Comparison of ENCODE assay signal across 10 cellular contexts in the genomic region with DNA sequence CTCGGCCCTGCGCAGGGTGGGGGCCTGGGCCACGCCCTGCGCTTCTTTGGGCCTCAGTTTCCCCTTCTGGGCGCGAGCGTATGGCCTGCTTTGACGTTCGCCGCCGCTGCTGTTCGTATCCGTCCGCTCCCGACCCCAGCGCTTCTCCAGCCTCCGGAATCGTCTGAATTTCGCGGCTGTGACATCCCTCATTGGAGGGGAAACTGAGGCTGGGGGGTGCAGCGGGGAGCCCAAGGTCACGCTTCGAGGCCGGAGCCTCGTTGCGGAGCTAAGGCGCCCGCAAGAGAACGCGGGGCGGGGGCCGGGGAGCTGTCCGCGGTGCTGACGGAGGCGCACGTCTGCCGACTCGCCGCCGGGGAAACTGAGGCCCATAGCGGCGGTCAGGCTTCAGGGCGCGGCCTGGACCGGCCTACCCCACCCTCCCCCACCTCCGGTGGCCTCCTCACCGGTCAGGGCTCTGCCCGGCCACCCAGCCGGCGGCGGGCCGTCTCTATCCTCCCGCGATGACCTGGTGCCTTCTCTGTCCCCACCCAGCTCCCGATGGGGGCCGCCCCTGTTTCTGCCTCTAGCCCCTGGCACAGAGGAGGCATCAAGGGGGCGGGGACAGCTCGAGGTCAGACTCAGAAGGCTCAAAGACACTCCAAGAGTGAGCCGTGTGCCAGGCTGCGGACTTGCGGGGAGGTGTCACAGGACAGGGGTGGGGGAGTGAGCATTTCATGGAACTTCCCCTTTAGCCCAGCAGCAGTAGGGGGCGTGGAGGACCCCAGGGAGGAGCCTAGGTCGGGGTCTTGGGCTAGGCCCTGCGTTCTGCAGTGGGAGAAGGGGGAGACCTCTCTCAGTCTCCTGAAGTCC.
DNase-seq lines count a peak whose midpoint lies in the region; ATAC-seq and TF ChIP-seq lines count a peak whose summit lies in the region.
"Had no signal": no experiment of that assay in that cellular context is flagged by ENCODE, and none has a peak within 500 bp of the region (broad histone marks: within the 10 kb centered on the region; RNA-seq: fewer than 3 reads in every experiment).

No MANE protein-coding gene starts in this region.

- H3K27ac ChIP-seq in caudate nucleus (ENCODE audit: low read depth, low read length) = peak overlapping the region; percentile 52
- H3K27ac ChIP-seq: C4-2B, right lobe of liver had no signal

- peak overlapping the region; percentile 73 to 78 (median 76) for H3K4me3 Mint-ChIP-seq in nephron
- no peak overlapping the region for H3K4me3 Mint-ChIP-seq in T-helper 2 cell treated with Interferon-gamma antibody and Interleukin-4, amounts not matched to agents 5 μg/mL and 100 μg/mL, for 36 hours

- peaks cover 54% of the 10 kb centered on the region for H3K27me3 ChIP-seq in HAP-1 (ENCODE audit: low read depth)

- no peak for TF ChIP-seq CTCF in nephron (IDR thresholded peaks at IDR 0.05; ENCODE audit: unreplicated experiment in 3 of 3)

- peaks cover 10% of the 10 kb centered on the region for H3K36me3 Mint-ChIP-seq in nephron (ENCODE audit: low read depth)
- peaks cover 9% of the 10 kb centered on the region for H3K36me3 Mint-ChIP-seq in T-helper 2 cell treated with Interferon-gamma antibody and Interleukin-4, amounts not matched to agents 5 μg/mL and 100 μg/mL, for 36 hours (ENCODE audit: low read depth)

- H3K4me1 ChIP-seq in HAP-1 = peaks cover 19% of the 10 kb centered on the region

- H3K27me3 Mint-ChIP-seq in nephron (ENCODE audit: low read depth) = peaks cover 57% of the 10 kb centered on the region
- peaks cover 40% of the 10 kb centered on the region for H3K27me3 Mint-ChIP-seq in T-helper 2 cell treated with Interferon-gamma antibody and Interleukin-4, amounts not matched to agents 5 μg/mL and 100 μg/mL, for 36 hours (ENCODE audit: low read depth)

- no peaks in the 10 kb centered on the region for H3K9me3 Mint-ChIP-seq in nephron
- H3K9me3 Mint-ChIP-seq in T-helper 2 cell treated with Interferon-gamma antibody and Interleukin-4, amounts not matched to agents 5 μg/mL and 100 μg/mL, for 36 hours = no peaks in the 10 kb centered on the region

- peaks cover 11% of the 10 kb centered on the region for H3K4me1 Mint-ChIP-seq in nephron
- H3K4me1 Mint-ChIP-seq in T-helper 2 cell treated with Interferon-gamma antibody and Interleukin-4, amounts not matched to agents 5 μg/mL and 100 μg/mL, for 36 hours (ENCODE audit: low read depth) = peaks cover 4% of the 10 kb centered on the region

- no peak for ATAC-seq in GM19452 (IDR thresholded peaks at IDR 0.05; ENCODE audit: unreplicated experiment)
- no peak for ATAC-seq in GM19324 (IDR thresholded peaks at IDR 0.05; ENCODE audit: low FRiP score, unreplicated experiment)
- ATAC-seq: right lobe of liver had no signal

- H3K4me3 ChIP-seq in HAP-1 = peak overlapping the region; percentile 25
- H3K4me3 ChIP-seq: right lobe of liver had no signal

- in situ Hi-C loops in HAP-1 (cut with MboI; ENCODE audit: low sequenced_read_pairs) = no loop called here

- DNase-seq in NCI-H82 (lab: John Stamatoyannopoulos, UW) (peak; percentile 26), NCI-H82 treated with DMSO at 0.1 percent for 48 hours (lab: John Stamatoyannopoulos, UW; ENCODE audit: unreplicated experiment) (no peak), HAP-1 (ENCODE audit: low spot score in 2 of 2) (peak in 1 of 2 experiments; percentile 59), caudate nucleus (lab: John Stamatoyannopoulos, UW) (peak in 6 of 61 donors; percentile 8 to 47 (median 17))
- DNase-seq in T-helper 2 cell treated with Interferon-gamma antibody and Interleukin-4, amounts not matched to agents 5 μg/mL and 100 μg/mL, for 36 hours (ENCODE audit: low spot score) = no peak

- H3K36me3 ChIP-seq in HAP-1 (replicated peaks) = peaks cover 17% of the 10 kb centered on the region

- no peaks in the 10 kb centered on the region for H3K9me3 ChIP-seq in HAP-1
- H3K9me3 ChIP-seq: right lobe of liver had no signal

- no peak overlapping the region for H3K27ac Mint-ChIP-seq in nephron
- H3K27ac Mint-ChIP-seq in T-helper 2 cell treated with Interferon-gamma antibody and Interleukin-4, amounts not matched to agents 5 μg/mL and 100 μg/mL, for 36 hours = no peak overlapping the region
